Comparison of ENCODE assay signal across 10 cellular contexts in the genomic region with DNA sequence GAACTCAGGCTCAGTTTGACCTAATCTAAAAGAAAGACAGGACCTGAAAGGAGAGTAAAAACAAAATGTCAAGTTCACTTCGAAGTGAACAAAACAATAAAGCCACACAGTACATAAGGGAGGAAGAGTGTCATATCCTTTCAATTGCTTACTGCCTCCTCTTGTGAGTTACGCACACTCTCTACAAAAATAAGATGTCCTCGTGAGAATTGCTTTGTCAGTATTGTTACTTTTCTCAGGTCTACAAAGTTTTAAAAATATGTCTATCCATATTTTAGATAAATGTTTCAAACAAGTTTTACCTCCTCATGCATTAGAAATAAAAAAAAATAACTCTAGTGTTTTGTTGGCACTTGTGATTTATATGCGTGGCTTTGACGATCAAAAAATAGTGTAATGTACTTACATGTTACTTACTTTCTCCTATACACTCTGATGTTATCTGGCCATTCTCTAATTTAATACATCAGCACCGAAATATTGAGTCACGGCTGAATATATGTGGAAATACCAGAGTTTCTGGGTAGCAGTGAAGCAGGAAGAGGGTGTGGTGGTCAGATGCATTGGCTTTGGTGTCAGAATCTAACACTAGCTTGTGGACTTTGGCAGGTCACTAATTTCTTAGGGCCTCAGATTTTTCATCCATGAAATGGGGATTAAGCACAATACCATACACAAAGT. TPM values are rescaled to one million over a fixed set of nuclear protein-coding genes. Genes with fewer than 3 reads are reported as not detected.
DNase-seq lines count a peak whose midpoint lies in the region; FAIRE-seq and TF ChIP-seq lines count a peak whose summit lies in the region.
"Had no signal": no experiment of that assay in that cellular context is flagged by ENCODE, and none has a peak within 500 bp of the region (broad histone marks: within the 10 kb centered on the region; RNA-seq: fewer than 3 reads in every experiment).

No MANE protein-coding gene starts in this region.

- no peaks in the 10 kb centered on the region for H3K27me3 Mint-ChIP-seq in T-helper 2 cell treated with Interferon-gamma antibody and Interleukin-4, amounts not matched to agents 5 μg/mL and 100 μg/mL, for 36 hours (ENCODE audit: low read depth)

- no peaks in the 10 kb centered on the region for H3F3A ChIP-seq in GM23248 (ENCODE audit: insufficient read depth)

- H3K9me2 ChIP-seq in GM23248 (ENCODE audit: insufficient read depth), result no peaks in the 10 kb centered on the region

- H3K79me2 ChIP-seq in GM23248 (ENCODE audit: insufficient read depth), result no peaks in the 10 kb centered on the region

- H3K4me1 ChIP-seq in GM23248 (ENCODE audit: insufficient read depth), result no peaks in the 10 kb centered on the region
- peaks cover 0 to 11% (median 0%) of the 10 kb centered on the region in 3 donors for H3K4me1 ChIP-seq in esophagus squamous epithelium
- H3K4me1 ChIP-seq in small intestine (ENCODE audit: control insufficient read depth in 2 of 2, insufficient read depth in 1 of 2, low read depth in 1 of 2, low read length in 1 of 2), result peaks cover 0 to 3% of the 10 kb centered on the region in 2 donors
- no peaks in the 10 kb centered on the region for H3K4me1 ChIP-seq in HAP-1
- H3K4me1 ChIP-seq: adrenal gland had no signal

- TF ChIP-seq POLR2A in esophagus squamous epithelium (IDR thresholded peaks at IDR 0.05), result peak in 1 of 4 donors; percentile 48

- DNase-seq in GM23248 (no peak), esophagus squamous epithelium (lab: John Stamatoyannopoulos, UW) (no peak), small intestine (peak; percentile 36), dorsolateral prefrontal cortex (no peak), NCI-H1417 (lab: John Stamatoyannopoulos, UW) (no peak), HAP-1 (ENCODE audit: low spot score in 2 of 2) (no peak)
- DNase-seq in T-helper 2 cell treated with Interferon-gamma antibody and Interleukin-4, amounts not matched to agents 5 μg/mL and 100 μg/mL, for 36 hours (ENCODE audit: low spot score), result peak; percentile 64
- DNase-seq: adrenal gland, mesendoderm had no signal

- H2AFZ ChIP-seq in GM23248, result 0 out of 2 replicates have a peak overlapping the region, but pooled peaks have one; percentile 7

- H4K20me1 ChIP-seq in GM23248 (ENCODE audit: insufficient read depth), result no peaks in the 10 kb centered on the region

- H3K4me3 ChIP-seq in GM23248 (no peak overlapping the region), esophagus squamous epithelium (no peak overlapping the region), small intestine (ENCODE audit: low read depth in 1 of 2, low read length in 2 of 2) (no peak overlapping the region), dorsolateral prefrontal cortex (no peak overlapping the region), HAP-1 (no peak overlapping the region)
- H3K4me3 ChIP-seq: adrenal gland had no signal

- peak overlapping the region; percentile 98 for H3K27ac Mint-ChIP-seq in T-helper 2 cell treated with Interferon-gamma antibody and Interleukin-4, amounts not matched to agents 5 μg/mL and 100 μg/mL, for 36 hours

- in situ Hi-C loops in GM23248 (cut with MboI), result no loop called here
- in situ Hi-C loops in HAP-1 (cut with MboI; ENCODE audit: low sequenced_read_pairs), result no loop called here

- TF ChIP-seq CTCF in esophagus squamous epithelium (IDR thresholded peaks at IDR 0.05) (no peak), dorsolateral prefrontal cortex (IDR thresholded peaks at IDR 0.05 in 54 of 56, conservative IDR thresholded peaks at IDR 0.05 in 2 of 56; ENCODE audit: low read depth in 1 of 56, partially characterized antibody in 56 of 56) (no peak)

- H3K4me1 Mint-ChIP-seq in T-helper 2 cell treated with Interferon-gamma antibody and Interleukin-4, amounts not matched to agents 5 μg/mL and 100 μg/mL, for 36 hours (ENCODE audit: low read depth), result peaks cover 51% of the 10 kb centered on the region

- H3K36me3 ChIP-seq in GM23248 (ENCODE audit: low read depth) (no peaks in the 10 kb centered on the region), esophagus squamous epithelium (no peaks in the 10 kb centered on the region), small intestine (ENCODE audit: control insufficient read depth in 2 of 2, insufficient read depth in 2 of 2, low read length in 2 of 2) (no peaks in the 10 kb centered on the region), HAP-1 (replicated peaks) (no peaks in the 10 kb centered on the region)
- H3K36me3 ChIP-seq: adrenal gland had no signal

- H3K4me2 ChIP-seq in GM23248 (ENCODE audit: unreplicated experiment), result no peak overlapping the region

- WGBS in GM23248 (ENCODE audit: low coverage in 1 of 2, low lambda C conversion rate in 2 of 2, missing lambda C conversion rate in 2 of 2), 2 experiments, result 61 to 64% methylated on average over 7 of the region's 7 CpGs
- WGBS in esophagus squamous epithelium, 2 donors, result 47 to 59% methylated on average over 7 of the region's 7 CpGs
- 58 to 81% (median 64%) methylated on average over 7 of the region's 7 CpGs for WGBS in small intestine, 3 donors

- H3K36me3 Mint-ChIP-seq in T-helper 2 cell treated with Interferon-gamma antibody and Interleukin-4, amounts not matched to agents 5 μg/mL and 100 μg/mL, for 36 hours (ENCODE audit: low read depth), result no peaks in the 10 kb centered on the region

- H3K27me3 ChIP-seq in GM23248 (replicated peaks; ENCODE audit: insufficient read depth), result no peaks in the 10 kb centered on the region
- no peaks in the 10 kb centered on the region for H3K27me3 ChIP-seq in esophagus squamous epithelium
- H3K27me3 ChIP-seq in small intestine (ENCODE audit: control insufficient read depth in 2 of 2, insufficient read depth in 2 of 2, low read length in 2 of 2), result no peaks in the 10 kb centered on the region
- no peaks in the 10 kb centered on the region for H3K27me3 ChIP-seq in dorsolateral prefrontal cortex
- no peaks in the 10 kb centered on the region for H3K27me3 ChIP-seq in HAP-1 (ENCODE audit: low read depth)
- H3K27me3 ChIP-seq: adrenal gland had no signal

- H3K9me3 ChIP-seq in GM23248 (ENCODE audit: low read depth) (no peaks in the 10 kb centered on the region), esophagus squamous epithelium (no peaks in the 10 kb centered on the region), small intestine (ENCODE audit: control insufficient read depth, low read depth) (no peaks in the 10 kb centered on the region), HAP-1 (no peaks in the 10 kb centered on the region)
- H3K9me3 ChIP-seq: adrenal gland had no signal

- no peak for FAIRE-seq in small intestine (lab: Jason Lieb, UNC)
- FAIRE-seq: TTC549 had no signal

- H3K27ac ChIP-seq in GM23248 (no peak overlapping the region), esophagus squamous epithelium (peak overlapping the region; percentile 28 to 78 (median 70)), small intestine (ENCODE audit: low read depth in 1 of 2, low read length in 1 of 2) (peak overlapping the region; percentile 68 to 94), dorsolateral prefrontal cortex (peak overlapping the region in 9 of 59 donors; percentile 0 to 47 (median 9))

- H3K9ac ChIP-seq in GM23248, result no peak overlapping the region

- H3K4me3 Mint-ChIP-seq in T-helper 2 cell treated with Interferon-gamma antibody and Interleukin-4, amounts not matched to agents 5 μg/mL and 100 μg/mL, for 36 hours, result peak overlapping the region; percentile 80

- intact Hi-C loops in esophagus squamous epithelium (cut with DNase I) (no loop called here), dorsolateral prefrontal cortex (cut with DNase I) (no loop called here)

- H3K9me3 Mint-ChIP-seq in T-helper 2 cell treated with Interferon-gamma antibody and Interleukin-4, amounts not matched to agents 5 μg/mL and 100 μg/mL, for 36 hours, result no peaks in the 10 kb centered on the region

RNA-seq across cellular contexts. Expression of a gene that starts 8.1 kb away (rescaled TPM):
- total RNA-seq in GM23248 (2014; rRNA removed; shearing (Covaris generic)), result 18.0 and 21.7 TPM in 2 replicates
- polyA plus RNA-seq in GM23248 (2016; fragmentation: Nextera tagmentation; extraction: Ambion mirVana) (21.5 and 23.2 TPM in 2 replicates), small intestine (10 to 100 TPM; 21.9 to 61.8 (median 30.2) TPM)
- total RNA-seq in esophagus squamous epithelium (10 to 100 TPM; 12.9 to 34.5 (median 28.4) TPM), dorsolateral prefrontal cortex (10 to 100 TPM; 11.6 to 51.3 (median 28.4) TPM)

RNA-seq across cellular contexts. Expression of a gene that starts 35.4 kb away (rescaled TPM):
- total RNA-seq in GM23248 (2014; rRNA removed; shearing (Covaris generic)), result 9.2 and 11.1 TPM in 2 replicates
- polyA plus RNA-seq in GM23248 (2016; fragmentation: Nextera tagmentation; extraction: Ambion mirVana), result 6.5 and 7.5 TPM in 2 replicates
- 10 to 100 TPM in 3 of 4 donors, 1 to 10 TPM in 1; 8.5 to 33.6 (median 15.7) TPM for total RNA-seq in esophagus squamous epithelium
- 1 to 10 TPM; 5.9 to 8.2 (median 6.7) TPM for polyA plus RNA-seq in small intestine
- 10 to 100 TPM; 35.2 to 61.6 (median 47.7) TPM for total RNA-seq in dorsolateral prefrontal cortex

Comparison
In these comparisons a context has a peak if more than half of its experiments do, and no peak if none do; other contexts are left out.
1. DNase-seq: peak in T-helper 2 cell treated with Interferon-gamma antibody and Interleukin-4, amounts not matched to agents 5 μg/mL and 100 μg/mL, for 36 hours (single experiment) and small intestine (single experiment); none in GM23248 (single experiment), esophagus squamous epithelium (single experiment), dorsolateral prefrontal cortex (0 of 10), NCI-H1417 (0 of 3) and HAP-1 (0 of 2).